ENCODE assay signal across 1 cellular context in genomic region chr2:11677146-11678055, GRCh38.
A peak's percentile ranks its signal among the peaks of the same experiment; 100 is the strongest.
TF ChIP-seq lines count a peak whose summit lies in the region.

No MANE protein-coding gene starts in this region.

TF ChIP-seq in H1, 55 proteins besides CTCF, POLR2A, EP300 and RAD21:
- TF ChIP-seq TBP (IDR thresholded peaks at IDR 0.05; ENCODE audit: low read depth, low read length) (peak; percentile 67; the same call in 1 of the 2 replicates), SRF (IDR thresholded peaks at IDR 0.05; ENCODE audit: low read depth, low read length) (no peak), SAP30 (IDR thresholded peaks at IDR 0.05; ENCODE audit: insufficient read depth, insufficient replicate concordance, low read length) (no peak), USF2 (IDR thresholded peaks at IDR 0.05; ENCODE audit: low read length) (no peak), GABPA (IDR thresholded peaks at IDR 0.05; ENCODE audit: borderline replicate concordance, insufficient read depth, low read length) (no peak), MAX (IDR thresholded peaks at IDR 0.05) (peak; percentile 31; the same call in 1 of the 2 replicates), SP4 (IDR thresholded peaks at IDR 0.05; ENCODE audit: low read length) (no peak), CHD2 (IDR thresholded peaks at IDR 0.05; ENCODE audit: low read length) (no peak)
